ENCODE assay signal across 8 cellular contexts in the genomic region with DNA sequence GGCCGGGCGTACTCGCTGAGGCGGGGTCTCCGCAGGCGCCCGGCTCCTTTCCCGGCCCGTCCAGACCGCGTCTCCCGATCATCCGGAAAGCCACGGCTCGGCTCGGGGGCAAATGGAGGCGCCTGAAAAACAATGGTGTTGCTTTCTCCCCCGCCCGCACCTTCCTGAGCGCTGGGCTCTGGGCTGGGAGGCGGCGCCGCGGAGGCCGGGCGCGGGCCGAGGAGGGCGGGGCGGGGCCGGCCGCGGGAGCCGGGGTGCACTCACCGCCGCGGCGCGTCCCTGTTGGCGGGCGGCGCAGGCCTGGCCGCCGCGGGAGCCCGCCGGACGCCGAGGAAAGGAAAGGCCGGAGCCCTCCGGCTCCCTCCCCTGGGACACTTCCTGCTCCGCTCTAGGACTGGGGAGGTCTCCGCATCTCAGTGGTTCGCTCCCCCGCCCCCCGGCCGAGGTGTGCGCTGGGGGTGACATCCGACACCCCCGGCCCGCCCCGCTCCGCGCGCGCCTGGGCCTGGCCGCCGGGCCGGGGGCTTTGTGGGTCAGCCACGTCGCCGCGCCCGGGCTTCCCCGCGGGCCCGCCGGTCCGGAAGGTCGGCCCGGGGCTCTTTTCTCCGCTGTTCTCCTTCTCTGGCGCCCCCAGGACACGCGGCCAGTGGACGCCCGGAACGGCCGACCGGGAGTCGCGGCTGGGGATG. TPM values are rescaled to one million over a fixed set of nuclear protein-coding genes. Genes with fewer than 3 reads are reported as not detected.
DNase-seq lines count a peak whose midpoint lies in the region; ATAC-seq and TF ChIP-seq lines count a peak whose summit lies in the region.

A gene (minus strand): TSS at position 342 of the 689 bp plus-strand sequence. CDS start 2,289 bp downstream, outside the sequence.

- TF ChIP-seq CTCF in foreskin fibroblast (IDR thresholded peaks at IDR 0.05; ENCODE audit: low read depth, low read length): no peak
- TF ChIP-seq CTCF in neural crest cell (conservative IDR thresholded peaks at IDR 0.05): no peak

- peak; percentile 87 for DNase-seq in EH (ENCODE audit: low read depth)
- DNase-seq in RKO (ENCODE audit: low spot score): peak; percentile 91
- peak; percentile 68 for DNase-seq in activated gamma-delta T cell treated with Interleukin-2 at 50 U/mL for 16 hours
- peak; percentile 85 to 95 for DNase-seq in foreskin fibroblast
- DNase-seq in neural crest cell (ENCODE audit: low read depth, low spot score): peak; percentile 75
- peak in 44 of 49 donors; percentile 11 to 77 (median 53) for DNase-seq in substantia nigra (lab: John Stamatoyannopoulos, UW)

- peak within 1 kb of the TSS; percentile 87 for H3K27ac Mint-ChIP-seq in neural crest cell (ENCODE audit: unreplicated experiment)

- H3K36me3 Mint-ChIP-seq in neural crest cell (ENCODE audit: low read depth): peaks cover 27% of the 10 kb centered on the region

- H3K27ac ChIP-seq in KOPT-K1 (ENCODE audit: low read depth, low read length, poor library complexity, severe bottlenecking): peak within 1 kb of the TSS; percentile 90
- H3K27ac ChIP-seq in substantia nigra (ENCODE audit: low read depth, low read length, poor library complexity, severe bottlenecking): peak within 1 kb of the TSS; percentile 71

- no peaks in the 10 kb centered on the region for H3K27me3 Mint-ChIP-seq in neural crest cell (ENCODE audit: low read depth)

- peak within 1 kb of the TSS; percentile 75 to 78 for H3K4me3 ChIP-seq in foreskin fibroblast (ENCODE audit: low read depth in 1 of 2, low read length in 2 of 2)

- H3K4me1 Mint-ChIP-seq in neural crest cell: peaks cover 52% of the 10 kb centered on the region

- H3K9me3 Mint-ChIP-seq in neural crest cell: no peaks in the 10 kb centered on the region

- peaks cover 44% of the 10 kb centered on the region for H3K36me3 ChIP-seq in KOPT-K1 (ENCODE audit: insufficient read depth, low read length)

- no peaks in the 10 kb centered on the region for H3K9me3 ChIP-seq in KOPT-K1 (ENCODE audit: insufficient read depth, low read length, poor library complexity, severe bottlenecking)

- peak within 1 kb of the TSS; percentile 92 for H3K4me3 Mint-ChIP-seq in neural crest cell

- ATAC-seq in GM21825 (IDR thresholded peaks at IDR 0.05; ENCODE audit: unreplicated experiment): peak; percentile 53

RNA-seq across cellular contexts. Expression of the gene that starts here (rescaled TPM):
- total RNA-seq in neural crest cell: 64.2 and 65.5 TPM in 2 replicates

Comparison
In these comparisons a context has a peak if more than half of its experiments do, and no peak if none do; other contexts are left out.
1. Peak in every context shown above with its lines: DNase-seq, ATAC-seq, H3K4me3 ChIP-seq and H3K27ac ChIP-seq.